ENCODE assay signal across 7 cellular contexts in the genomic region with DNA sequence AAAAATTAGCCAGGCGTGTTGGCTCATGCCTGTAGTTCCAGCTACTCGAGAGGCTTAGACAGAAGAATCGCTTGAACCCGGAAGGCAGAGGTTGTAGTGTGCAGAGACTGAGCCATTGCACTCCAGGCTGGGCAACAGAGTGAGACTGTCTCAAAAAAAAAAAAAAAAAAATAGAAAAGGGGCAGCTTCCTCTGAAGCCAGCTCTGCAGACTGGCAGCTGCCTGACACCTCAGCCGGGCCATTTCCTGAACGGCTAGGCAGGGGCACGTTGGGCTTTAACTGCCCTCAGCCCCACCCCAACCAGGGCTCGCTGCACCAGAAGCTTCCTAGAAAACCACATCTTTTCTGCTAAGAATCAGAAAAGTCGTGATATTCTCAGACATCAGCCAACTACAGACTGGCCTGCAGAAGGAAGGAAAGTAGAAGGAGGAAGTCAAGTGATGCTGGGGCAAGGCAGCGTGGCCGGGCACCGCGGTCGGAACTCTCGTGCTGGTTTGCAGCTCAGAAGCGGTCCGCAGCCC. TPM values are rescaled to one million over a fixed set of nuclear protein-coding genes. Genes with fewer than 3 reads are reported as not detected.
DNase-seq lines count a peak whose midpoint lies in the region; ATAC-seq and TF ChIP-seq lines count a peak whose summit lies in the region.

No MANE protein-coding gene starts in this region.

- intact Hi-C loops in mucosa of descending colon (cut with DNase I, micrococcal nuclease) = no loop called here

- ATAC-seq in GM19395 (IDR thresholded peaks at IDR 0.05; ENCODE audit: unreplicated experiment) (peak; percentile 67), HG03469 (IDR thresholded peaks at IDR 0.05; ENCODE audit: unreplicated experiment) (peak; percentile 49), mucosa of descending colon (peak; percentile 81), omental fat pad (ENCODE audit: low FRiP score) (no peak), HG03520 (IDR thresholded peaks at IDR 0.05; ENCODE audit: unreplicated experiment) (no peak)

- no peak for TF ChIP-seq CTCF in mucosa of descending colon (IDR thresholded peaks at IDR 0.05)
- no peak for TF ChIP-seq CTCF in omental fat pad (IDR thresholded peaks at IDR 0.05)

- H3K4me1 ChIP-seq in mucosa of descending colon (ENCODE audit: low read depth) = peaks cover 7% of the 10 kb centered on the region

- H3K9me3 ChIP-seq in mucosa of descending colon = no peaks in the 10 kb centered on the region

- H3K4me3 ChIP-seq in mucosa of descending colon = no peak overlapping the region

- peak; percentile 75 for DNase-seq in activated CD8-positive, alpha-beta memory T cell treated with anti-CD3 and anti-CD28 coated beads for 24 hours
- DNase-seq in mucosa of descending colon = peak in 2 of 3 donors; percentile 27 to 77
- no peak for DNase-seq in omental fat pad (ENCODE audit: low spot score)
- no peak for DNase-seq in D341Med (ENCODE audit: low spot score)

- H3K36me3 ChIP-seq in mucosa of descending colon (ENCODE audit: low read depth) = no peaks in the 10 kb centered on the region

RNA-seq across cellular contexts. Expression of a gene that starts 38.0 kb away (rescaled TPM):
- total RNA-seq in mucosa of descending colon (10 to 100 TPM; 42.4 to 48.5 (median 46.6) TPM), omental fat pad (10 to 100 TPM; 31.6 to 49.5 (median 36.9) TPM)

Comparison
In these comparisons a context has a peak if more than half of its experiments do, and no peak if none do; other contexts are left out.
1. ATAC-seq: peak in GM19395 (single experiment), HG03469 (single experiment) and mucosa of descending colon (single experiment); none in omental fat pad (single experiment) and HG03520 (single experiment).
2. DNase-seq: peak in activated CD8-positive, alpha-beta memory T cell treated with anti-CD3 and anti-CD28 coated beads for 24 hours (single experiment) and mucosa of descending colon (2 of 3); none in omental fat pad (single experiment) and D341Med (single experiment).